ENCODE assay signal across 8 cellular contexts in genomic region chr21:17679002-17679600, GRCh38.
DNase-seq lines count a peak whose midpoint lies in the region; ATAC-seq, FAIRE-seq and TF ChIP-seq lines count a peak whose summit lies in the region.

No MANE protein-coding gene starts in this region.

- peak; percentile 62 for DNase-seq in AG08396 (ENCODE audit: low spot score)
- peak; percentile 25 for DNase-seq in GM12891 (ENCODE audit: insufficient read length, low spot score)
- DNase-seq in NCI-H1417 treated with DMSO at 0.1 percent for 48 hours (lab: John Stamatoyannopoulos, UW) = peak; percentile 52
- DNase-seq in SW480 (ENCODE audit: low spot score) = peak; percentile 87
- peak; percentile 76 for DNase-seq in fibroblast of mammary gland (ENCODE audit: low read depth)
- no peak for DNase-seq in neural crest cell (ENCODE audit: low read depth, low spot score)
- DNase-seq in activated naive CD4-positive, alpha-beta T cell treated with anti-CD3 and anti-CD28 coated beads, Interleukin-2, amount 50 U/mL, for 16 hours = no peak

- no peak overlapping the region for H3K4me3 Mint-ChIP-seq in neural crest cell

- no peaks in the 10 kb centered on the region for H3K27me3 Mint-ChIP-seq in neural crest cell (ENCODE audit: low read depth)

- H3K9me3 Mint-ChIP-seq in neural crest cell = no peaks in the 10 kb centered on the region

- no peak overlapping the region for H3K4me3 ChIP-seq in fibroblast of mammary gland (ENCODE audit: control insufficient read depth, low read depth, low read length)

- no peaks in the 10 kb centered on the region for H3K36me3 Mint-ChIP-seq in neural crest cell (ENCODE audit: low read depth)

- peak; percentile 84 for FAIRE-seq in GM12891 (lab: Jason Lieb, UNC)

- peak; percentile 87 for ATAC-seq in HG02763 (IDR thresholded peaks at IDR 0.05; ENCODE audit: unreplicated experiment)

- no peak overlapping the region for H3K27ac Mint-ChIP-seq in neural crest cell (ENCODE audit: unreplicated experiment)

- no peak for TF ChIP-seq POLR2A in GM12891 (IDR thresholded peaks at IDR 0.05; ENCODE audit: low read depth, low read length)

- TF ChIP-seq CTCF in fibroblast of mammary gland (conservative IDR thresholded peaks at IDR 0.05; ENCODE audit: control insufficient read depth, insufficient read depth, low read depth, low read length) (peak; percentile 81), neural crest cell (conservative IDR thresholded peaks at IDR 0.05) (peak; percentile 88)

- peaks cover 5% of the 10 kb centered on the region for H3K4me1 Mint-ChIP-seq in neural crest cell

TF ChIP-seq in GM12891, 5 proteins besides CTCF, POLR2A, EP300 and RAD21:
- no peak for TF ChIP-seq TAF1 (IDR thresholded peaks at IDR 0.05; ENCODE audit: low read depth, low read length)

Comparison
In these comparisons a context has a peak if more than half of its experiments do, and no peak if none do; other contexts are left out.
1. DNase-seq: peak in AG08396 (single experiment), GM12891 (single experiment), NCI-H1417 treated with DMSO at 0.1 percent for 48 hours (single experiment), SW480 (single experiment) and fibroblast of mammary gland (single experiment); none in neural crest cell (single experiment) and activated naive CD4-positive, alpha-beta T cell treated with anti-CD3 and anti-CD28 coated beads, Interleukin-2, amount 50 U/mL, for 16 hours (single experiment).